In the genomic region with DNA sequence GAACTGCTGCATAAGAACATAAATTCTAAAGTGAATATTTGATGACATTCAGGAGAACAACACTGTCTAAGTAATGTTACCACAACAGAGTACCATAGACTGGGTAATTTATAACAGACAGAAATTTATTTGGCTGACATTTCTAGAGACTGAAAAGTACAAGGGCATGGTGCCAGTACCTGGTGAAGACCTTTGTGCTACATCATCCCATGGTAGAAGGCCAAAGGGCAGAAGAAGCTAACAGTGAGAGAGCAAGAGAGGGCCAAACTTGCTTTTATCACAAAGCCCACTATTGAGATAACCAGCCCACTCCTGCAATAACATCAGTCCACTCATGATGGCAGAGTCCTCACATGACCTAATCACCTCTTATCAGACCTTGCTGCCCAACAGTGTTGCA, we compare ENCODE assay signal across 15 cellular contexts.
A peak's percentile ranks its signal among the peaks of the same experiment; 100 is the strongest.
DNase-seq lines count a peak whose midpoint lies in the region; FAIRE-seq and TF ChIP-seq lines count a peak whose summit lies in the region.
"Had no signal": no experiment of that assay in that cellular context is flagged by ENCODE, and none has a peak within 500 bp of the region (broad histone marks: within the 10 kb centered on the region; RNA-seq: fewer than 3 reads in every experiment).

No MANE protein-coding gene starts in this region.

- no peak overlapping the region for H3K9ac ChIP-seq in kidney (ENCODE audit: low read length in 2 of 2)

- H3K9me3 ChIP-seq in kidney (ENCODE audit: control insufficient read depth in 1 of 2, low read length in 2 of 2) (no peaks in the 10 kb centered on the region), WERI-Rb-1 (ENCODE audit: severe bottlenecking) (no peaks in the 10 kb centered on the region)
- H3K9me3 ChIP-seq: BE2C had no signal

- peak overlapping the region; percentile 44 for H3K27ac Mint-ChIP-seq in HFFc6
- peak overlapping the region; percentile 6 for H3K27ac Mint-ChIP-seq in neural crest cell (ENCODE audit: unreplicated experiment)
- H3K27ac Mint-ChIP-seq: CD14-positive monocyte; CD4-positive, alpha-beta memory T cell had no signal

- no peaks in the 10 kb centered on the region for H3K27me3 ChIP-seq in ACC112 (ENCODE audit: insufficient read depth, low read length)
- no peaks in the 10 kb centered on the region for H3K27me3 ChIP-seq in WERI-Rb-1 (ENCODE audit: insufficient read depth, low read depth, severe bottlenecking)
- H3K27me3 ChIP-seq: BE2C had no signal

- H3K36me3 ChIP-seq in ACC112 (ENCODE audit: insufficient read depth, low read length) (peaks cover 3% of the 10 kb centered on the region; the same call in 1 of the 2 replicates), kidney (ENCODE audit: control insufficient read depth in 1 of 2, insufficient read depth in 2 of 2, low read length in 2 of 2) (no peaks in the 10 kb centered on the region), WERI-Rb-1 (peaks cover 5% of the 10 kb centered on the region; the same call in 1 of the 2 replicates)

- H3K4me3 ChIP-seq in ACC112 (ENCODE audit: low read depth, low read length) (no peak overlapping the region; the same call in 1 of the 2 replicates), kidney (ENCODE audit: low read length in 2 of 2) (no peak overlapping the region), WERI-Rb-1 (ENCODE audit: low read depth, low read length) (no peak overlapping the region)

- H3K4me1 Mint-ChIP-seq in HFFc6 (ENCODE audit: low read depth) (peaks cover 20% of the 10 kb centered on the region), neural crest cell (peaks cover 9% of the 10 kb centered on the region)
- H3K4me1 Mint-ChIP-seq: CD14-positive monocyte; CD4-positive, alpha-beta memory T cell had no signal

- H3K27me3 Mint-ChIP-seq in HFFc6 (ENCODE audit: insufficient read depth) (no peaks in the 10 kb centered on the region), neural crest cell (ENCODE audit: low read depth) (no peaks in the 10 kb centered on the region)

- no peaks in the 10 kb centered on the region for H3K79me2 ChIP-seq in ACC112 (ENCODE audit: control insufficient read depth, insufficient read depth, low read length, unreplicated experiment)

- H3K27ac ChIP-seq in ACC112 (ENCODE audit: low read depth, low read length) (peak overlapping the region; percentile 63), kidney (ENCODE audit: low read depth in 2 of 2, low read length in 2 of 2) (no peak overlapping the region), WERI-Rb-1 (no peak overlapping the region)

- peaks cover 36% of the 10 kb centered on the region for H3K36me3 Mint-ChIP-seq in HFFc6 (ENCODE audit: low read depth)
- peaks cover 5% of the 10 kb centered on the region for H3K36me3 Mint-ChIP-seq in neural crest cell (ENCODE audit: low read depth)
- H3K36me3 Mint-ChIP-seq: CD14-positive monocyte; CD4-positive, alpha-beta memory T cell had no signal

- no peaks in the 10 kb centered on the region for H3K9me3 Mint-ChIP-seq in HFFc6
- H3K9me3 Mint-ChIP-seq in neural crest cell: no peaks in the 10 kb centered on the region
- H3K9me3 Mint-ChIP-seq: CD14-positive monocyte; CD4-positive, alpha-beta memory T cell had no signal

- intact Hi-C loops in kidney (cut with DNase I): no loop called here

- peak; percentile 37 for FAIRE-seq in kidney (lab: Jason Lieb, UNC)

- DNase-seq in HFFc6 (no peak), kidney (no peak), neural crest cell (ENCODE audit: low read depth, low spot score) (no peak), WERI-Rb-1 (no peak), T-helper 1 cell (no peak), hepatic stellate cell (ENCODE audit: low spot score) (no peak)
- DNase-seq: 8988T; BE2C; CD4-positive, alpha-beta memory T cell; DMS79 treated with DMSO at 0.1 percent for 48 hours; GF-D8; GOT3; H7 had no signal

- H2AFZ ChIP-seq in ACC112 (ENCODE audit: low read length, unreplicated experiment): no peak overlapping the region

- H3K4me3 Mint-ChIP-seq in HFFc6 (no peak overlapping the region), neural crest cell (no peak overlapping the region)
- H3K4me3 Mint-ChIP-seq: CD14-positive monocyte; CD4-positive, alpha-beta memory T cell had no signal

- H3K4me1 ChIP-seq in ACC112 (ENCODE audit: control insufficient read depth, insufficient read depth, low read length, unreplicated experiment): peaks cover 19% of the 10 kb centered on the region
- H3K4me1 ChIP-seq in kidney (ENCODE audit: control insufficient read depth in 1 of 2, insufficient read depth in 1 of 2, low read depth in 1 of 2, low read length in 2 of 2): no peaks in the 10 kb centered on the region
- H3K4me1 ChIP-seq: BE2C had no signal

- TF ChIP-seq CTCF in HFFc6 (IDR thresholded peaks at IDR 0.05) (no peak), kidney (IDR thresholded peaks at IDR 0.05; ENCODE audit: borderline replicate concordance, extremely low read depth, insufficient read depth) (no peak), neural crest cell (conservative IDR thresholded peaks at IDR 0.05) (no peak), WERI-Rb-1 (IDR thresholded peaks at IDR 0.05; ENCODE audit: low read depth, low read length) (no peak)
